8 cellular contexts compared by ENCODE assay signal in genomic region chr15:41772720-41773331, GRCh38. TPM values are rescaled to one million over a fixed set of nuclear protein-coding genes. Genes with fewer than 3 reads are reported as not detected.
DNase-seq lines count a peak whose midpoint lies in the region; ATAC-seq and TF ChIP-seq lines count a peak whose summit lies in the region.

No MANE protein-coding gene starts in this region.

- WGBS in mesodermal cell (ENCODE audit: insufficient coverage in 2 of 2), 2 experiments, result 90% methylated on average over 7 of the region's 8 CpGs

- ATAC-seq in stimulated activated memory B cell treated with anti-CD40 and anti-IgM and Interleukin-4, amounts not matched to agents 10 μg/mL and 1 μg/mL and 100 μg/mL, for 72 hours, result no peak
- no peak for ATAC-seq in HG03039 (IDR thresholded peaks at IDR 0.05; ENCODE audit: unreplicated experiment)

- H3K27me3 Mint-ChIP-seq in activated CD4-positive, alpha-beta T cell treated with anti-CD3 and anti-CD28 coated beads, Interleukin-2, amount 10 ng/mL, durations not matched to agents 24 days and 14 days, result no peaks in the 10 kb centered on the region
- H3K27me3 Mint-ChIP-seq in stimulated activated memory B cell treated with anti-CD40 and anti-IgM and Interleukin-4, amounts not matched to agents 10 μg/mL and 1 μg/mL and 100 μg/mL, for 72 hours, result no peaks in the 10 kb centered on the region

- H3K36me3 Mint-ChIP-seq in activated CD4-positive, alpha-beta T cell treated with anti-CD3 and anti-CD28 coated beads, Interleukin-2, amount 10 ng/mL, durations not matched to agents 24 days and 14 days (ENCODE audit: low read depth), result peaks cover 3% of the 10 kb centered on the region
- H3K36me3 Mint-ChIP-seq in stimulated activated memory B cell treated with anti-CD40 and anti-IgM and Interleukin-4, amounts not matched to agents 10 μg/mL and 1 μg/mL and 100 μg/mL, for 72 hours, result no peaks in the 10 kb centered on the region

- H3K27ac Mint-ChIP-seq in activated CD4-positive, alpha-beta T cell treated with anti-CD3 and anti-CD28 coated beads, Interleukin-2, amount 10 ng/mL, durations not matched to agents 24 days and 14 days, result peak overlapping the region; percentile 94
- peak overlapping the region; percentile 90 for H3K27ac Mint-ChIP-seq in stimulated activated memory B cell treated with anti-CD40 and anti-IgM and Interleukin-4, amounts not matched to agents 10 μg/mL and 1 μg/mL and 100 μg/mL, for 72 hours

- TF ChIP-seq CTCF in AG10803 (conservative IDR thresholded peaks at IDR 0.05; ENCODE audit: low read length) (peak; percentile 87), GM20000 (IDR thresholded peaks at IDR 0.05; ENCODE audit: extremely low read depth, missing control alignments) (peak; percentile 65)

- peaks cover 37% of the 10 kb centered on the region for H3K4me1 Mint-ChIP-seq in activated CD4-positive, alpha-beta T cell treated with anti-CD3 and anti-CD28 coated beads, Interleukin-2, amount 10 ng/mL, durations not matched to agents 24 days and 14 days
- peaks cover 43% of the 10 kb centered on the region for H3K4me1 Mint-ChIP-seq in stimulated activated memory B cell treated with anti-CD40 and anti-IgM and Interleukin-4, amounts not matched to agents 10 μg/mL and 1 μg/mL and 100 μg/mL, for 72 hours

- DNase-seq in AG10803 (ENCODE audit: low read depth) (peak; percentile 82), GM20000 (ENCODE audit: low spot score) (peak; percentile 62), NCI-H524 (lab: John Stamatoyannopoulos, UW) (peak; percentile 85 to 95)
- DNase-seq in activated CD4-positive, alpha-beta T cell treated with anti-CD3 and anti-CD28 coated beads, Interleukin-2, amount 10 ng/mL, durations not matched to agents 24 days and 14 days, result peak; percentile 89
- DNase-seq in effector CD8-positive, alpha-beta T cell (lab: John Stamatoyannopoulos, UW), result peak; percentile 23

- no peaks in the 10 kb centered on the region for H3K9me3 ChIP-seq in mesodermal cell (ENCODE audit: control insufficient read depth, low read length)

- intact Hi-C loops in activated CD4-positive, alpha-beta T cell treated with anti-CD3 and anti-CD28 coated beads, Interleukin-2, amount 10 ng/mL, durations not matched to agents 24 days and 14 days (cut with micrococcal nuclease), result no loop called here

- H3K36me3 ChIP-seq in mesodermal cell (ENCODE audit: control insufficient read depth, insufficient read depth, low read length), result peaks cover 31% of the 10 kb centered on the region

- H3K4me3 ChIP-seq in AG10803 (ENCODE audit: low read length), result no peak overlapping the region
- peak overlapping the region; percentile 67 for H3K4me3 ChIP-seq in mesodermal cell (ENCODE audit: extremely low read depth, insufficient read depth, low read length, poor library complexity, severe bottlenecking)

- no peaks in the 10 kb centered on the region for H3K9me3 Mint-ChIP-seq in activated CD4-positive, alpha-beta T cell treated with anti-CD3 and anti-CD28 coated beads, Interleukin-2, amount 10 ng/mL, durations not matched to agents 24 days and 14 days
- H3K9me3 Mint-ChIP-seq in stimulated activated memory B cell treated with anti-CD40 and anti-IgM and Interleukin-4, amounts not matched to agents 10 μg/mL and 1 μg/mL and 100 μg/mL, for 72 hours, result no peaks in the 10 kb centered on the region

- no peak overlapping the region for H3K27ac ChIP-seq in mesodermal cell (ENCODE audit: low read depth, low read length, severe bottlenecking)

- H3K4me3 Mint-ChIP-seq in activated CD4-positive, alpha-beta T cell treated with anti-CD3 and anti-CD28 coated beads, Interleukin-2, amount 10 ng/mL, durations not matched to agents 24 days and 14 days, result peak overlapping the region; percentile 95
- peak overlapping the region; percentile 99 for H3K4me3 Mint-ChIP-seq in stimulated activated memory B cell treated with anti-CD40 and anti-IgM and Interleukin-4, amounts not matched to agents 10 μg/mL and 1 μg/mL and 100 μg/mL, for 72 hours

- peaks cover 22% of the 10 kb centered on the region for H3K4me1 ChIP-seq in mesodermal cell (ENCODE audit: control insufficient read depth, insufficient read depth, low read length, poor library complexity, severe bottlenecking)

RNA-seq across cellular contexts. Expression of gene MAPKBP1, which starts 1.5 kb away (rescaled TPM):
- total RNA-seq in activated CD4-positive, alpha-beta T cell treated with anti-CD3 and anti-CD28 coated beads, Interleukin-2, amount 10 ng/mL, durations not matched to agents 24 days and 14 days, result 24.8 and 27.1 TPM in 2 replicates
- polyA plus RNA-seq in mesodermal cell (2013, experiment 1 of 2), result 11.2 TPM
- polyA plus RNA-seq in mesodermal cell (2013, experiment 2 of 2), result 11.3 TPM

RNA-seq across cellular contexts. Expression of gene JMJD7, which starts 55.1 kb away (rescaled TPM):
- 18.3 and 20.1 TPM in 2 replicates for total RNA-seq in activated CD4-positive, alpha-beta T cell treated with anti-CD3 and anti-CD28 coated beads, Interleukin-2, amount 10 ng/mL, durations not matched to agents 24 days and 14 days
- 8.5 TPM for polyA plus RNA-seq in mesodermal cell (2013, experiment 1 of 2)
- 7.0 TPM for polyA plus RNA-seq in mesodermal cell (2013, experiment 2 of 2)

Comparison
In these comparisons a context has a peak if more than half of its experiments do, and no peak if none do; other contexts are left out.
1. DNase-seq: peak in every context shown above with its lines; median percentile 90 in NCI-H524; 89 in activated CD4-positive, alpha-beta T cell treated with anti-CD3 and anti-CD28 coated beads, Interleukin-2, amount 10 ng/mL, durations not matched to agents 24 days and 14 days; 82 in AG10803; 62 in GM20000; 23 in effector CD8-positive, alpha-beta T cell.